1 cellular context compared by ENCODE assay signal in the genomic region with DNA sequence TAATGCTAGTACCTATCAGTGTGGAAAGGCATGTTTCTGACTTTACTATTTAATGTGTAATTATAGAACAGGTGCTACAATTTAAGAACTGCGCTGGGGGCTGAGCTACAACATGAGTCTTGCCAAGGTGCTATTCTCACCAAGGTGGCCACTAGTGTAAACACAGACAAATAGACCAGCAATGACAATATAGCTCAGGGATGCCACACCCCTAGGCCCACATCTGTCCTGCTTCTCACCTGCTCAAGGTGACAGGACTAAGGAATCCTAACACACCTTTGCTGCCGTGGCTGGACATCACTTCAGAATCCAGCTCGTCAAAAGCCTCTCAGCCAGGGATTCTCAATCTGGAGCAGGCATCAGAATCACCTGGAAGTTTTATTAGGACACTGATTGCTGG.
TF ChIP-seq lines count a peak whose summit lies in the region.

No MANE protein-coding gene starts in this region.

TF ChIP-seq in WTC11, 78 proteins besides CTCF, POLR2A, EP300 and RAD21:
- TF ChIP-seq, protein P1, sequence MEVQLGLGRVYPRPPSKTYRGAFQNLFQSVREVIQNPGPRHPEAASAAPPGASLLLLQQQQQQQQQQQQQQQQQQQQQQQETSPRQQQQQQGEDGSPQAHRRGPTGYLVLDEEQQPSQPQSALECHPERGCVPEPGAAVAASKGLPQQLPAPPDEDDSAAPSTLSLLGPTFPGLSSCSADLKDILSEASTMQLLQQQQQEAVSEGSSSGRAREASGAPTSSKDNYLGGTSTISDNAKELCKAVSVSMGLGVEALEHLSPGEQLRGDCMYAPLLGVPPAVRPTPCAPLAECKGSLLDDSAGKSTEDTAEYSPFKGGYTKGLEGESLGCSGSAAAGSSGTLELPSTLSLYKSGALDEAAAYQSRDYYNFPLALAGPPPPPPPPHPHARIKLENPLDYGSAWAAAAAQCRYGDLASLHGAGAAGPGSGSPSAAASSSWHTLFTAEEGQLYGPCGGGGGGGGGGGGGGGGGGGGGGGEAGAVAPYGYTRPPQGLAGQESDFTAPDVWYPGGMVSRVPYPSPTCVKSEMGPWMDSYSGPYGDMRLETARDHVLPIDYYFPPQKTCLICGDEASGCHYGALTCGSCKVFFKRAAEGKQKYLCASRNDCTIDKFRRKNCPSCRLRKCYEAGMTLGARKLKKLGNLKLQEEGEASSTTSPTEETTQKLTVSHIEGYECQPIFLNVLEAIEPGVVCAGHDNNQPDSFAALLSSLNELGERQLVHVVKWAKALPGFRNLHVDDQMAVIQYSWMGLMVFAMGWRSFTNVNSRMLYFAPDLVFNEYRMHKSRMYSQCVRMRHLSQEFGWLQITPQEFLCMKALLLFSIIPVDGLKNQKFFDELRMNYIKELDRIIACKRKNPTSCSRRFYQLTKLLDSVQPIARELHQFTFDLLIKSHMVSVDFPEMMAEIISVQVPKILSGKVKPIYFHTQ (CRISPR knock-in tag; IDR thresholded peaks at IDR 0.05), result no peak
- no peak for TF ChIP-seq TCF7 (CRISPR knock-in tag; IDR thresholded peaks at IDR 0.05; ENCODE audit: low read depth)
- TF ChIP-seq, protein P2, sequence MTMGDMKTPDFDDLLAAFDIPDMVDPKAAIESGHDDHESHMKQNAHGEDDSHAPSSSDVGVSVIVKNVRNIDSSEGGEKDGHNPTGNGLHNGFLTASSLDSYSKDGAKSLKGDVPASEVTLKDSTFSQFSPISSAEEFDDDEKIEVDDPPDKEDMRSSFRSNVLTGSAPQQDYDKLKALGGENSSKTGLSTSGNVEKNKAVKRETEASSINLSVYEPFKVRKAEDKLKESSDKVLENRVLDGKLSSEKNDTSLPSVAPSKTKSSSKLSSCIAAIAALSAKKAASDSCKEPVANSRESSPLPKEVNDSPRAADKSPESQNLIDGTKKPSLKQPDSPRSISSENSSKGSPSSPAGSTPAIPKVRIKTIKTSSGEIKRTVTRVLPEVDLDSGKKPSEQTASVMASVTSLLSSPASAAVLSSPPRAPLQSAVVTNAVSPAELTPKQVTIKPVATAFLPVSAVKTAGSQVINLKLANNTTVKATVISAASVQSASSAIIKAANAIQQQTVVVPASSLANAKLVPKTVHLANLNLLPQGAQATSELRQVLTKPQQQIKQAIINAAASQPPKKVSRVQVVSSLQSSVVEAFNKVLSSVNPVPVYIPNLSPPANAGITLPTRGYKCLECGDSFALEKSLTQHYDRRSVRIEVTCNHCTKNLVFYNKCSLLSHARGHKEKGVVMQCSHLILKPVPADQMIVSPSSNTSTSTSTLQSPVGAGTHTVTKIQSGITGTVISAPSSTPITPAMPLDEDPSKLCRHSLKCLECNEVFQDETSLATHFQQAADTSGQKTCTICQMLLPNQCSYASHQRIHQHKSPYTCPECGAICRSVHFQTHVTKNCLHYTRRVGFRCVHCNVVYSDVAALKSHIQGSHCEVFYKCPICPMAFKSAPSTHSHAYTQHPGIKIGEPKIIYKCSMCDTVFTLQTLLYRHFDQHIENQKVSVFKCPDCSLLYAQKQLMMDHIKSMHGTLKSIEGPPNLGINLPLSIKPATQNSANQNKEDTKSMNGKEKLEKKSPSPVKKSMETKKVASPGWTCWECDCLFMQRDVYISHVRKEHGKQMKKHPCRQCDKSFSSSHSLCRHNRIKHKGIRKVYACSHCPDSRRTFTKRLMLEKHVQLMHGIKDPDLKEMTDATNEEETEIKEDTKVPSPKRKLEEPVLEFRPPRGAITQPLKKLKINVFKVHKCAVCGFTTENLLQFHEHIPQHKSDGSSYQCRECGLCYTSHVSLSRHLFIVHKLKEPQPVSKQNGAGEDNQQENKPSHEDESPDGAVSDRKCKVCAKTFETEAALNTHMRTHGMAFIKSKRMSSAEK (CRISPR knock-in tag; IDR thresholded peaks at IDR 0.05; ENCODE audit: borderline replicate concordance), result no peak
- TF ChIP-seq, protein P3, sequence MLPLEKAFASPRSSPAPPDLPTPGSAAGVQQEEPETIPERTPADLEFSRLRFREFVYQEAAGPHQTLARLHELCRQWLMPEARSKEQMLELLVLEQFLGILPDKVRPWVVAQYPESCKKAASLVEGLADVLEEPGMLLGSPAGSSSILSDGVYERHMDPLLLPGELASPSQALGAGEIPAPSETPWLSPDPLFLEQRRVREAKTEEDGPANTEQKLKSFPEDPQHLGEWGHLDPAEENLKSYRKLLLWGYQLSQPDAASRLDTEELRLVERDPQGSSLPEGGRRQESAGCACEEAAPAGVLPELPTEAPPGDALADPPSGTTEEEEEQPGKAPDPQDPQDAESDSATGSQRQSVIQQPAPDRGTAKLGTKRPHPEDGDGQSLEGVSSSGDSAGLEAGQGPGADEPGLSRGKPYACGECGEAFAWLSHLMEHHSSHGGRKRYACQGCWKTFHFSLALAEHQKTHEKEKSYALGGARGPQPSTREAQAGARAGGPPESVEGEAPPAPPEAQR (CRISPR knock-in tag; IDR thresholded peaks at IDR 0.05), result no peak
